Comparison of ENCODE assay signal across 8 cellular contexts in the genomic region with DNA sequence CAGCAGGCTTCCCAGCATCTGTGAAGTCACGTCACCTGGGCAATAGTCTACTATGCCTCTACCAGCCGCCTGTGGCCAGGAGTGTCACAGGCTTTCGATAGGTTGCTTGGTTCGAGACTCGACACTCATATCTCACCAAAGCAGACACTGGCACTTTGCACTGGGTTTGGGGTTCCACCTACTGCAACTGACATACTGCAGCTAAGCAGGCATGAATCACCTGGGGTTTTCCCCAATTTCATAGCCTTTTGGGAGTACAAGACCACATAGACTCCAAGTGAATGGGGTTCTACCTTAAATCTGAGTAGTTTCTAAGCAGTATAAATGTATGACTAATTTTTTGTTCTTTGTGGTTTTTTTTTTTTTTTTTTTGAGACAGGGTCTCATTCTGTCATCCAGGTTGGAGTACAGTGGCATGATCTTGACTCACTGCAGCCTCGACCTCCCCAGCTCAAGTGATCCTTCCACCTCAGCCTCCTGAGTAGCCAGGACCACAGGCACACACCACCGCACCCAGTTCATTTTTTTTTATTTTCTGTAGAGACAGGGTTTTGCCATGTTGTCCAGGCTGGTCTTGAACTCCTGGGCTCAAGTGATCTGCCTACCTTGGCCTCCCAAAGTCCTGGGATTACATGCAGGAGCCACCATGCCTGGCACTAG. TPM values are rescaled to one million over a fixed set of nuclear protein-coding genes. Genes with fewer than 3 reads are reported as not detected.
DNase-seq lines count a peak whose midpoint lies in the region; ATAC-seq, FAIRE-seq and TF ChIP-seq lines count a peak whose summit lies in the region.

No MANE protein-coding gene starts in this region.

- H3K4me1 ChIP-seq in astrocyte (ENCODE audit: insufficient read depth, low read length) (peaks cover 40% of the 10 kb centered on the region), PC-3 (ENCODE audit: insufficient read depth, low read length) (peaks cover 29% of the 10 kb centered on the region)

- H3K27me3 ChIP-seq in astrocyte (ENCODE audit: insufficient read depth, low read length) (no peaks in the 10 kb centered on the region), MG63 (no peaks in the 10 kb centered on the region), PC-3 (ENCODE audit: low read length) (no peaks in the 10 kb centered on the region)

- peaks cover 49% of the 10 kb centered on the region for H3K4me1 Mint-ChIP-seq in astrocyte (ENCODE audit: low read depth, unreplicated experiment)

- ATAC-seq in HG03457 (IDR thresholded peaks at IDR 0.05; ENCODE audit: unreplicated experiment): peak; percentile 86
- no peak for ATAC-seq in Right ventricle myocardium inferior
- no peak for ATAC-seq in PC-3

- DNase-seq in GM20000 (ENCODE audit: low spot score): peak; percentile 48
- peak; percentile 49 for DNase-seq in astrocyte (ENCODE audit: low read depth)
- peak; percentile 45 for DNase-seq in stimulated activated CD8-positive, alpha-beta memory T cell treated with anti-CD3 and anti-CD28 coated beads, Interleukin-12 subunit alpha, Interleukin-12 subunit beta, amount 100 ng/mL, for 24 hours (ENCODE audit: extremely low read depth)
- DNase-seq in MG63: no peak
- no peak for DNase-seq in SK-N-DZ (ENCODE audit: low spot score)
- DNase-seq in Right ventricle myocardium inferior (ENCODE audit: missing footprints): no peak
- no peak for DNase-seq in PC-3

- no peak overlapping the region for H3K4me2 ChIP-seq in astrocyte (ENCODE audit: low read length)
- H3K4me2 ChIP-seq in PC-3 (ENCODE audit: low read length): no peak overlapping the region

- H3K27ac Mint-ChIP-seq in astrocyte (ENCODE audit: unreplicated experiment): peak overlapping the region; percentile 77

- H3K36me3 ChIP-seq in astrocyte (ENCODE audit: insufficient read depth, low read length): no peaks in the 10 kb centered on the region
- H3K36me3 ChIP-seq in MG63: no peaks in the 10 kb centered on the region; the same call in 1 of the 2 replicates
- no peaks in the 10 kb centered on the region for H3K36me3 ChIP-seq in PC-3 (ENCODE audit: low read depth, low read length)

- H3K27me3 Mint-ChIP-seq in astrocyte (ENCODE audit: low read depth, unreplicated experiment): no peaks in the 10 kb centered on the region

- CTCF ChIA-PET in PC-3 (lab: Charles Lee): interaction anchor here (0.6 to 0.7 kb wide), 3 partner anchors 17 to 524 kb away, joined by 4 to 5 read pairs (median 5); no protein-coding TSS in a partner anchor

- no peak for FAIRE-seq in astrocyte (lab: Jason Lieb, UNC)

- peaks cover 3% of the 10 kb centered on the region for H3K36me3 Mint-ChIP-seq in astrocyte (ENCODE audit: low read depth, unreplicated experiment)

- no peaks in the 10 kb centered on the region for H3K9me2 ChIP-seq in PC-3 (replicated peaks; ENCODE audit: low read length)

- no peaks in the 10 kb centered on the region for H3F3A ChIP-seq in PC-3 (ENCODE audit: low read length, unreplicated experiment)

- POLR2A ChIA-PET in PC-3 (lab: Charles Lee; ENCODE audit: unreplicated experiment): interaction anchor here (0.5 kb wide), 1 partner anchor 17 kb away, joined by 4 read pairs; no protein-coding TSS in a partner anchor

- no peak overlapping the region for H3K4me3 ChIP-seq in astrocyte (ENCODE audit: insufficient read depth, low read depth, low read length)
- no peak overlapping the region for H3K4me3 ChIP-seq in MG63
- no peak overlapping the region for H3K4me3 ChIP-seq in PC-3 (ENCODE audit: low read length)

- intact Hi-C loops in Right ventricle myocardium inferior (cut with DNase I): loop anchor here (5.0 kb wide), 1 partner anchor 188 kb away; the partner anchor contains the start of gene MAP4K5
- intact Hi-C loops in PC-3 (cut with micrococcal nuclease): loop anchor here (5.0 kb wide), 2 partner anchors 53 to 108 kb away; partner anchors contain the start of gene CDKL1

- H3K27ac ChIP-seq in astrocyte (ENCODE audit: low read depth, low read length): no peak overlapping the region
- H3K27ac ChIP-seq in PC-3 (ENCODE audit: low read length): no peak overlapping the region

- peak overlapping the region; percentile 37 for H3K4me3 Mint-ChIP-seq in astrocyte (ENCODE audit: unreplicated experiment)

- H3K9me3 ChIP-seq in astrocyte (ENCODE audit: insufficient read depth, low read depth, low read length): no peaks in the 10 kb centered on the region
- H3K9me3 ChIP-seq in MG63: no peaks in the 10 kb centered on the region
- no peaks in the 10 kb centered on the region for H3K9me3 ChIP-seq in PC-3 (ENCODE audit: low read length)

- H3K9ac ChIP-seq in astrocyte (ENCODE audit: low read length): no peak overlapping the region
- H3K9ac ChIP-seq in PC-3 (ENCODE audit: low read length): no peak overlapping the region

- no peaks in the 10 kb centered on the region for H3K9me3 Mint-ChIP-seq in astrocyte (ENCODE audit: unreplicated experiment)

- H2AFZ ChIP-seq in astrocyte (ENCODE audit: low read depth, low read length): no peak overlapping the region
- no peak overlapping the region for H2AFZ ChIP-seq in PC-3 (ENCODE audit: low read length)

- TF ChIP-seq CTCF in GM20000 (IDR thresholded peaks at IDR 0.05; ENCODE audit: extremely low read depth, missing control alignments) (no peak), astrocyte (IDR thresholded peaks at IDR 0.05; ENCODE audit: insufficient read depth, low read depth, low read length) (no peak), PC-3 (conservative IDR thresholded peaks at IDR 0.05; ENCODE audit: low read depth, low read length) (no peak)

- no peaks in the 10 kb centered on the region for H3K79me2 ChIP-seq in astrocyte (ENCODE audit: insufficient read depth, low read length)
- H3K79me2 ChIP-seq in PC-3 (ENCODE audit: low read length): no peaks in the 10 kb centered on the region

- H4K20me1 ChIP-seq in astrocyte (ENCODE audit: insufficient read depth, low read length) (no peaks in the 10 kb centered on the region), PC-3 (ENCODE audit: low read length) (no peaks in the 10 kb centered on the region)

- no TSS peak for BruUV-seq in PC-3 (replicated peaks; lab: Mats Ljungman, UMichigan)

RNA-seq across cellular contexts. Expression of gene DMAC2L, which starts 32.1 kb away (rescaled TPM):
- 10.9 and 11.6 TPM in 2 replicates for total RNA-seq in astrocyte
- 4.6 and 6.4 TPM in 2 replicates for total RNA-seq in MG63 (2014; rRNA removed; shearing (Covaris generic); ENCODE audit: low replicate concordance)
- 23.9 and 40.1 TPM in 2 replicates for polyA plus RNA-seq in SK-N-DZ (2014; cell fraction: cytosol; rRNA removed)
- 8.9 and 20.6 TPM in 2 replicates for polyA plus RNA-seq in SK-N-DZ (2014; cell fraction: nucleus; rRNA removed)
- 22.5 TPM for total RNA-seq in Right ventricle myocardium inferior
- 2.3 and 18.1 TPM in 2 replicates for total RNA-seq in PC-3 (2014; rRNA removed)

RNA-seq across cellular contexts. Expression of gene L2HGDH, which starts 32.2 kb away (rescaled TPM):
- total RNA-seq in astrocyte (5.2 and 6.0 TPM in 2 replicates), Right ventricle myocardium inferior (10.5 TPM), PC-3 (2014; rRNA removed) (27.8 and 41.6 TPM in 2 replicates)
- total RNA-seq in MG63 (2014; rRNA removed; shearing (Covaris generic); ENCODE audit: low replicate concordance): 10.4 and 12.5 TPM in 2 replicates
- 9.3 and 12.1 TPM in 2 replicates for polyA plus RNA-seq in SK-N-DZ (2014; cell fraction: cytosol; rRNA removed)
- 2.1 and 8.3 TPM in 2 replicates for polyA plus RNA-seq in SK-N-DZ (2014; cell fraction: nucleus; rRNA removed)

RNA-seq across cellular contexts. Expression of gene CDKL1, which starts 52.4 kb away (rescaled TPM):
- total RNA-seq in astrocyte: 5.4 and 5.9 TPM in 2 replicates
- total RNA-seq in MG63 (2014; rRNA removed; shearing (Covaris generic); ENCODE audit: low replicate concordance): 4.7 and 15.2 TPM in 2 replicates
- 1.9 and 2.6 TPM in 2 replicates for polyA plus RNA-seq in SK-N-DZ (2014; cell fraction: cytosol; rRNA removed)
- 0.97 and 1.6 TPM in 2 replicates for polyA plus RNA-seq in SK-N-DZ (2014; cell fraction: nucleus; rRNA removed)
- total RNA-seq in Right ventricle myocardium inferior: 3.3 TPM
- total RNA-seq in PC-3 (2014; rRNA removed): 7.1 and 14.4 TPM in 2 replicates

Comparison
In these comparisons a context has a peak if more than half of its experiments do, and no peak if none do; other contexts are left out.
1. DNase-seq: peak in GM20000 (single experiment), astrocyte (single experiment) and stimulated activated CD8-positive, alpha-beta memory T cell treated with anti-CD3 and anti-CD28 coated beads, Interleukin-12 subunit alpha, Interleukin-12 subunit beta, amount 100 ng/mL, for 24 hours (single experiment); none in MG63 (single experiment), SK-N-DZ (single experiment), Right ventricle myocardium inferior (single experiment) and PC-3 (single experiment).